Comparison of ENCODE assay signal across 15 cellular contexts in genomic region chr5:143124593-143124992, GRCh38.
DNase-seq lines count a peak whose midpoint lies in the region; ATAC-seq, FAIRE-seq and TF ChIP-seq lines count a peak whose summit lies in the region.
"Had no signal": no experiment of that assay in that cellular context is flagged by ENCODE, and none has a peak within 500 bp of the region (broad histone marks: within the 10 kb centered on the region; RNA-seq: fewer than 3 reads in every experiment).

No MANE protein-coding gene starts in this region.

- no peaks in the 10 kb centered on the region for H3K36me3 Mint-ChIP-seq in MCF 10A (ENCODE audit: insufficient read depth, unreplicated experiment)

- H4K5ac ChIP-seq in mesendoderm (ENCODE audit: low read length) = no peak overlapping the region

- no peaks in the 10 kb centered on the region for H3K79me2 ChIP-seq in mesendoderm (ENCODE audit: control insufficient read depth, insufficient read depth, low read length)

- no peak overlapping the region for H3K27ac Mint-ChIP-seq in MCF 10A (ENCODE audit: low read depth, unreplicated experiment)

- H3K27me3 Mint-ChIP-seq in MCF 10A (ENCODE audit: insufficient read depth, unreplicated experiment) = no peaks in the 10 kb centered on the region
- H3K27me3 Mint-ChIP-seq: CD4-positive, alpha-beta memory T cell had no signal

- H3K4me2 ChIP-seq in mesendoderm (ENCODE audit: low read length) = no peak overlapping the region

- H3K36me3 ChIP-seq in mesendoderm (ENCODE audit: control insufficient read depth, insufficient read depth, low read length) (no peaks in the 10 kb centered on the region), stomach (peaks cover 0 to 9% (median 4%) of the 10 kb centered on the region in 4 donors)

- WGBS in mesendoderm (ENCODE audit: extremely low coverage, insufficient coverage, low lambda C conversion rate) = no CpG with 5 or more reads among the region's 3 CpGs
- 71 to 89% (median 85%) methylated on average over 3 of the region's 3 CpGs for WGBS in stomach, 5 donors

- no peak overlapping the region for H2BK5ac ChIP-seq in mesendoderm (ENCODE audit: low read length)

- peaks cover 6% of the 10 kb centered on the region for H3K4me1 ChIP-seq in mesendoderm (ENCODE audit: control insufficient read depth, low read depth, low read length)
- peaks cover 4 to 44% (median 18%) of the 10 kb centered on the region in 4 donors for H3K4me1 ChIP-seq in stomach

- no peaks in the 10 kb centered on the region for H3K79me1 ChIP-seq in mesendoderm (ENCODE audit: low read length)

- intact Hi-C loops in MCF 10A (cut with micrococcal nuclease) = no loop called here
- intact Hi-C loops in stomach (cut with DNase I; ENCODE audit: low total_unique reads) = no loop called here

- no peak overlapping the region for H3K23ac ChIP-seq in mesendoderm (ENCODE audit: low read length)

- H3K27me3 ChIP-seq in mesendoderm (ENCODE audit: insufficient read depth, low read length, poor library complexity) (no peaks in the 10 kb centered on the region), stomach (no peaks in the 10 kb centered on the region)
- H3K27me3 ChIP-seq: ascending aorta, dorsolateral prefrontal cortex had no signal

- TF ChIP-seq POLR2A in GM12891 (IDR thresholded peaks at IDR 0.05; ENCODE audit: low read depth, low read length) (no peak), stomach (IDR thresholded peaks at IDR 0.05) (no peak)

- no peaks in the 10 kb centered on the region for H3K9me3 ChIP-seq in stomach
- H3K9me3 ChIP-seq: ascending aorta had no signal

- H3K27ac ChIP-seq in mesendoderm (ENCODE audit: low read depth, low read length) (no peak overlapping the region), stomach (no peak overlapping the region)
- H3K27ac ChIP-seq: ascending aorta had no signal

- no peaks in the 10 kb centered on the region for H3K9me3 Mint-ChIP-seq in MCF 10A (ENCODE audit: unreplicated experiment)
- H3K9me3 Mint-ChIP-seq: CD4-positive, alpha-beta memory T cell had no signal

- H4K8ac ChIP-seq in mesendoderm (ENCODE audit: low read depth, low read length) = no peak overlapping the region

- H3K4me3 Mint-ChIP-seq in MCF 10A (ENCODE audit: unreplicated experiment) = no peak overlapping the region
- H3K4me3 Mint-ChIP-seq: CD4-positive, alpha-beta memory T cell had no signal

- no peak overlapping the region for H3K4me3 ChIP-seq in mesendoderm (ENCODE audit: low read length)
- no peak overlapping the region for H3K4me3 ChIP-seq in stomach
- H3K4me3 ChIP-seq: ascending aorta, dorsolateral prefrontal cortex, lung had no signal

- no peak overlapping the region for H3K56ac ChIP-seq in mesendoderm (ENCODE audit: low read length)

- TF ChIP-seq CTCF in MCF 10A (IDR thresholded peaks at IDR 0.05; ENCODE audit: unreplicated experiment) (no peak), stomach (IDR thresholded peaks at IDR 0.05) (no peak)

- CTCF ChIA-PET in MCF 10A (lab: Yijun Ruan, JAX) = interaction anchor here (0.7 to 1.0 kb wide), 3 partner anchors 8 to 15 kb away, joined by 3 to 5 read pairs (median 3); no protein-coding TSS in a partner anchor

- POLR2A ChIA-PET in MCF 10A (lab: Yijun Ruan, JAX) = interaction anchor here (1.7 kb wide), 1 partner anchor 13 kb away, joined by 4 read pairs; no protein-coding TSS in a partner anchor

- no peak for DNase-seq in GM12891 (ENCODE audit: insufficient read length, low spot score)
- peak; percentile 23 for DNase-seq in SIG-M5 (lab: John Stamatoyannopoulos, UW)
- DNase-seq in mesendoderm = peak; percentile 37
- no peak for DNase-seq in MCF 10A (ENCODE audit: unreplicated experiment)
- no peak for DNase-seq in stomach
- DNase-seq: activated CD4-positive, CD25-positive, alpha-beta regulatory T cell; activated T-cell treated with anti-CD3 and anti-CD28 coated beads, Interleukin-2, amount 50 U/mL, for 1 hour; CD4-positive, alpha-beta memory T cell; dorsolateral prefrontal cortex; NCI-H524 treated with DMSO at 0.1 percent for 48 hours had no signal

- H3K9ac ChIP-seq in mesendoderm (ENCODE audit: low read length) = no peak overlapping the region

- H2BK120ac ChIP-seq in mesendoderm (ENCODE audit: low read depth, low read length) = no peak overlapping the region

- H3K4me1 Mint-ChIP-seq in MCF 10A (ENCODE audit: insufficient read depth, unreplicated experiment) = no peaks in the 10 kb centered on the region

- H2AK5ac ChIP-seq in mesendoderm (ENCODE audit: low read length) = no peak overlapping the region

- FAIRE-seq in GM12891 (lab: Jason Lieb, UNC) = peak; percentile 68

- TF ChIP-seq EP300 in stomach (IDR thresholded peaks at IDR 0.05) = no peak

- H3K18ac ChIP-seq in mesendoderm (ENCODE audit: low read length) = no peak overlapping the region

- peak; percentile 54 for ATAC-seq in HG02678 (IDR thresholded peaks at IDR 0.05; ENCODE audit: unreplicated experiment)
- no peak for ATAC-seq in HG03039 (IDR thresholded peaks at IDR 0.05; ENCODE audit: unreplicated experiment)
- ATAC-seq: Right ventricle myocardium inferior had no signal

- H2BK15ac ChIP-seq in mesendoderm (replicated peaks; ENCODE audit: low read depth) = no peak overlapping the region

- no TSS peak for BruUV-seq in MCF 10A (replicated peaks; lab: Mats Ljungman, UMichigan)

- no peak overlapping the region for H3K4ac ChIP-seq in mesendoderm (ENCODE audit: low read depth, low read length)

TF ChIP-seq in GM12891, 5 proteins besides CTCF, POLR2A, EP300 and RAD21:
- TF ChIP-seq POLR2AphosphoS5 (IDR thresholded peaks at IDR 0.05; ENCODE audit: low read depth, low read length) (no peak), POU2F2 (IDR thresholded peaks at IDR 0.05; ENCODE audit: low read depth, low read length) (no peak), TAF1 (IDR thresholded peaks at IDR 0.05; ENCODE audit: low read depth, low read length) (no peak), SPI1 (IDR thresholded peaks at IDR 0.05; ENCODE audit: low read depth, low read length) (no peak), PAX5 (IDR thresholded peaks at IDR 0.05; ENCODE audit: insufficient read depth, low read length, severe bottlenecking) (no peak)

Comparison
In these comparisons a context has a peak if more than half of its experiments do, and no peak if none do; other contexts are left out.
1. DNase-seq: peak in SIG-M5 (single experiment) and mesendoderm (single experiment); none in GM12891 (single experiment), MCF 10A (single experiment) and stomach (single experiment).